ENCODE assay signal across 19 cellular contexts in the genomic region with DNA sequence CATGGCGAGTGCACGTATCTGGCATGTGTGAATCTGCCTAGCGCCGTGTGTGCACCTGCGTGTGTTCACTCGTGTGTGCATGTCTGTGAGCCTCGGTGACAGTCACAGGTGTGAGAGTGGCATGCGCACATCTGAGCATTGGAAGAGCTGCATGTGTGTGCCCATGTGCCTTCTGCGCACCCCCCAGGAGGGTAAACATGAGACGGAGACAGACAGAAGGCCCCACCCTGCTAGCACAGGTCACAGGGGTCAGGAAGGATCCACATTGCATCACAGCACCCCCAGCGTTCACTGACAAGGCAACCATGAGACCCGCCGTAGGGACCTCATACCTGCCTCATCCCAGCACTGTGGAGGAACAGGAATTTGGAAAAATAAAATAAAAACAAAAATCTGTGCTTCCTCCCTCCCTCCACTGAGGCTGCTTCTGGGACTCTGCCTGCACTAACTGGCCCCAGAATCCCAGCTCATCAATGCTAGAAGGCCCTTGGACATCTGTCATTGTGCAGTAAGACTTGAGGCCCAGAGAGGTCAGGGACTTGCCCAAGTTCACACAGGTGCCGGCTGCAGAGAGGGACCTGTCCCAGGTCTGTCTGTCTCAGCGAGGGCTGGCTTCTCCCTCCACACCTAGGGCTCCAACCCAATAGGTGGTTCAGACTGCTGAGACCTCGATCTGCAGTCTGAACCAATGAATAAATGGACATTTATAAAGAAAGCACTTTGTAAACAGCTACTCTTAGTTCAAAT.
"Had no signal": no experiment of that assay in that cellular context is flagged by ENCODE, and none has a peak within 500 bp of the region (broad histone marks: within the 10 kb centered on the region; RNA-seq: fewer than 3 reads in every experiment).

No MANE protein-coding gene starts in this region.

- H3K36me3 ChIP-seq: suprapubic skin, transverse colon had no signal

- H3K4me3 ChIP-seq: dorsolateral prefrontal cortex, hepatocyte, lung, smooth muscle cell, suprapubic skin, transverse colon had no signal

- FAIRE-seq: colon, frontal cortex, kidney had no signal

- ATAC-seq: left lobe of liver; natural killer cell; sciatic nerve; stimulated activated naive CD8-positive, alpha-beta T cell treated with anti-CD3 and anti-CD28 coated beads, Interleukin-15, amount 100 ng/mL, for 72 hours had no signal

- H3K79me2 ChIP-seq: parathyroid adenoma had no signal

- H3K9ac ChIP-seq: parathyroid adenoma had no signal

- DNase-seq: dorsolateral prefrontal cortex; effector CD4-positive, alpha-beta T cell; head of caudate nucleus; kidney; natural killer cell; stimulated activated CD4-positive, alpha-beta T cell treated with anti-CD3 and anti-CD28 coated beads, Interleukin-2, amount 100 ng/mL, for 24 hours; stimulated activated CD4-positive, alpha-beta T cell treated with anti-CD3 and anti-CD28 coated beads, Interleukin-4, amount 100 ng/mL, for 4 hours; stimulated activated naive CD4-positive, alpha-beta T cell; stimulated activated naive CD8-positive, alpha-beta T cell treated with anti-CD3 and anti-CD28 coated beads, Interleukin-15, amount 100 ng/mL, for 72 hours; transverse colon had no signal

- H3K4me2 ChIP-seq: hepatocyte, smooth muscle cell had no signal

- H3K9me3 ChIP-seq: suprapubic skin, transverse colon had no signal

- H2AFZ ChIP-seq: hepatocyte, parathyroid adenoma had no signal

- H3K27me3 ChIP-seq: dorsolateral prefrontal cortex, hepatocyte, suprapubic skin, transverse colon had no signal

- H3K27ac ChIP-seq: dorsolateral prefrontal cortex, hepatocyte, parathyroid adenoma, suprapubic skin, transverse colon had no signal
